ENCODE assay signal across 11 cellular contexts in the genomic region with DNA sequence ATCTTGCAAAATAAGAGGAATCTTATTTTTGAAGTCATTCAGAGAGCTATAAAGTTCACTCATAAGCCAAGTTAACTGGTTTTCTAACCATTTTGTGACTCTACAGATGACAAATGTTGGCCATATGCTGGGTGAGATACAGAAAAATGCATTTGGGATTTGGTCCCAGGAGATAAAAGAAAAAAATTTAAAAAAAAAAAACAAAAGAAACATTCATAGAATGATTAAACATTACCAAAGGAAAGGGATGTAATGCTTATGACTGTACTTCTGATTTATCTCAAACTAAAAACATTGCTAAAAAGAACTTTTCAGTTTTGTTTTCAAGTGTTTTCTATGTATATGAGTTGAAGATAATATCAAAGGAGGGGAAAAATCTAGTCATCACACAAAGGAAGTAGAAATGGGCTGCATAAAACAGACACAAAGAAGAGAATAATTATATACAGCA. TPM values are rescaled to one million over a fixed set of nuclear protein-coding genes. Genes with fewer than 3 reads are reported as not detected.
A peak's percentile ranks its signal among the peaks of the same experiment; 100 is the strongest.
DNase-seq lines count a peak whose midpoint lies in the region; ATAC-seq and TF ChIP-seq lines count a peak whose summit lies in the region.
"Had no signal": no experiment of that assay in that cellular context is flagged by ENCODE, and none has a peak within 500 bp of the region (broad histone marks: within the 10 kb centered on the region; RNA-seq: fewer than 3 reads in every experiment).

No MANE protein-coding gene starts in this region.

- H3K79me2 ChIP-seq in GM23248 (ENCODE audit: insufficient read depth) (no peaks in the 10 kb centered on the region), osteoblast (ENCODE audit: insufficient read depth, low read length) (no peaks in the 10 kb centered on the region)

- no peak overlapping the region for H2AFZ ChIP-seq in GM23248
- no peak overlapping the region for H2AFZ ChIP-seq in osteoblast (ENCODE audit: low read length)

- H3K4me1 ChIP-seq in GM23248 (ENCODE audit: insufficient read depth) = peaks cover 30% of the 10 kb centered on the region
- H3K4me1 ChIP-seq in osteoblast (ENCODE audit: insufficient read depth, low read length) = peaks cover 9% of the 10 kb centered on the region

- H3K27me3 ChIP-seq in GM23248 (replicated peaks; ENCODE audit: insufficient read depth) (no peaks in the 10 kb centered on the region), osteoblast (ENCODE audit: insufficient read depth, low read length) (no peaks in the 10 kb centered on the region)

- H3K4me2 ChIP-seq in GM23248 (ENCODE audit: unreplicated experiment) = peak overlapping the region; percentile 27
- peak overlapping the region; percentile 54 for H3K4me2 ChIP-seq in osteoblast (ENCODE audit: insufficient read depth, low read length)

- no peak for TF ChIP-seq CTCF in osteoblast (IDR thresholded peaks at IDR 0.05; ENCODE audit: extremely low read depth, low read depth, low read length)

- H3K36me3 ChIP-seq in GM23248 (ENCODE audit: low read depth) (peaks cover 3% of the 10 kb centered on the region; the same call in 1 of the 2 replicates), SK-N-MC (ENCODE audit: insufficient read depth, low read length) (peaks cover 6% of the 10 kb centered on the region), osteoblast (ENCODE audit: insufficient read depth, low read length) (peaks cover 5% of the 10 kb centered on the region)

- H3K9me3 ChIP-seq in GM23248 (ENCODE audit: low read depth) = no peaks in the 10 kb centered on the region
- H3K9me3 ChIP-seq in SK-N-MC (ENCODE audit: low read depth, low read length) = no peaks in the 10 kb centered on the region
- H3K9me3 ChIP-seq in osteoblast (ENCODE audit: low read depth, low read length) = no peaks in the 10 kb centered on the region

- in situ Hi-C loops in GM23248 (cut with MboI) = no loop called here
- in situ Hi-C loops in KBM-7 (cut with MboI; ENCODE audit: low pct_unique_long_range_greater_than_20kb, low sequenced_read_pairs) = no loop called here

- ATAC-seq in GM18511 (IDR thresholded peaks at IDR 0.05; ENCODE audit: unreplicated experiment) = peak; percentile 58
- ATAC-seq: WTC11 had no signal

- H3K9me2 ChIP-seq in GM23248 (ENCODE audit: insufficient read depth) = no peaks in the 10 kb centered on the region

- peak; percentile 59 for DNase-seq in GM23248
- no peak for DNase-seq in SK-N-MC (ENCODE audit: low read depth, low spot score)
- no peak for DNase-seq in osteoblast (ENCODE audit: insufficient read length, low spot score, missing footprints)
- DNase-seq in NCI-H2029 (lab: John Stamatoyannopoulos, UW) = no peak
- DNase-seq in HK-2 (ENCODE audit: unreplicated experiment) = no peak
- DNase-seq in KBM-7 = no peak
- DNase-seq in globus pallidus (ENCODE audit: low spot score) = no peak
- DNase-seq: naive B cell, NCI-H1694 treated with DMSO at 0.1 percent for 48 hours had no signal

- H3F3A ChIP-seq in GM23248 (ENCODE audit: insufficient read depth) = peaks cover 20% of the 10 kb centered on the region; the same call in 1 of the 2 replicates

- 0 out of 2 replicates have a peak overlapping the region, but pooled peaks have one; percentile 4 for H3K9ac ChIP-seq in GM23248
- no peak overlapping the region for H3K9ac ChIP-seq in SK-N-MC (ENCODE audit: insufficient read length)

- H3K27ac ChIP-seq in GM23248 (peak overlapping the region; percentile 10), SK-N-MC (0 out of 2 replicates have a peak overlapping the region, but pooled peaks have one; percentile 0), osteoblast (ENCODE audit: low read depth, low read length) (no peak overlapping the region)

- no peaks in the 10 kb centered on the region; the same call in 1 of the 2 replicates for H4K20me1 ChIP-seq in GM23248 (ENCODE audit: insufficient read depth)
- no peaks in the 10 kb centered on the region for H4K20me1 ChIP-seq in osteoblast (ENCODE audit: insufficient read depth, low read length)

- H3K4me3 ChIP-seq in GM23248 (no peak overlapping the region), SK-N-MC (no peak overlapping the region), osteoblast (ENCODE audit: insufficient read depth, low read length) (no peak overlapping the region)

RNA-seq across cellular contexts. Expression of a gene that starts 43.1 kb away (rescaled TPM):
- 2.1 and 7.8 TPM in 2 replicates for total RNA-seq in GM23248 (2014; rRNA removed; shearing (Covaris generic))
- polyA plus RNA-seq in GM23248 (2016; fragmentation: Nextera tagmentation; extraction: Ambion mirVana) = 2.7 and 2.8 TPM in 2 replicates
- total RNA-seq in osteoblast = 5.1 and 5.6 TPM in 2 replicates
